21 cellular contexts compared by ENCODE assay signal in genomic region chr2:149420053-149420963, GRCh38.
DNase-seq lines count a peak whose midpoint lies in the region; ATAC-seq and TF ChIP-seq lines count a peak whose summit lies in the region.
"Had no signal": no experiment of that assay in that cellular context is flagged by ENCODE, and none has a peak within 500 bp of the region (broad histone marks: within the 10 kb centered on the region; RNA-seq: fewer than 3 reads in every experiment).

No MANE protein-coding gene starts in this region.

- peaks cover 15% of the 10 kb centered on the region for H3K36me3 Mint-ChIP-seq in type B pancreatic cell
- H3K36me3 Mint-ChIP-seq: activated CD4-positive, alpha-beta memory T cell treated with anti-CD3 and anti-CD28 coated beads for 36 hours; CD4-positive, alpha-beta memory T cell; stimulated activated effector memory CD8-positive, alpha-beta T cell treated with anti-CD3 and anti-CD28 coated beads, Interleukin-12 subunit alpha, Interleukin-12 subunit beta, amount 100 ng/mL, for 72 hours had no signal

- ATAC-seq in HG02642 (IDR thresholded peaks at IDR 0.05; ENCODE audit: poor library complexity, unreplicated experiment) (no peak), foreskin keratinocyte (no peak)
- ATAC-seq: stimulated activated effector memory CD8-positive, alpha-beta T cell treated with anti-CD3 and anti-CD28 coated beads, Interleukin-12 subunit alpha, Interleukin-12 subunit beta, amount 100 ng/mL, for 72 hours had no signal

- no peaks in the 10 kb centered on the region for H3K27me3 Mint-ChIP-seq in type B pancreatic cell

- no peaks in the 10 kb centered on the region for H3K27me3 ChIP-seq in adipocyte (replicated peaks; ENCODE audit: control insufficient read depth, insufficient read depth, low read length)
- H3K27me3 ChIP-seq in mesenchymal stem cell (ENCODE audit: control insufficient read depth in 1 of 2, insufficient read depth in 1 of 2, low read length in 2 of 2), result no peaks in the 10 kb centered on the region
- no peaks in the 10 kb centered on the region for H3K27me3 ChIP-seq in foreskin keratinocyte
- H3K27me3 ChIP-seq: brain microvascular endothelial cell had no signal

- H3K36me3 ChIP-seq in adipocyte (ENCODE audit: control insufficient read depth, insufficient read depth, low read length, severe bottlenecking) (no peaks in the 10 kb centered on the region), mesenchymal stem cell (ENCODE audit: control insufficient read depth in 1 of 2, insufficient read depth in 2 of 2, low read depth in 1 of 2, low read length in 2 of 2) (no peaks in the 10 kb centered on the region)
- H3K36me3 ChIP-seq: brain microvascular endothelial cell had no signal

- peak overlapping the region; percentile 4 to 10 for H3K18ac ChIP-seq in mesenchymal stem cell (ENCODE audit: low read depth in 1 of 2, low read length in 2 of 2)

- no peaks in the 10 kb centered on the region for H3K79me1 ChIP-seq in mesenchymal stem cell (replicated peaks; ENCODE audit: low read length, poor library complexity, severe bottlenecking)

- TF ChIP-seq CTCF in type B pancreatic cell (conservative IDR thresholded peaks at IDR 0.05) (no peak), foreskin keratinocyte (conservative IDR thresholded peaks at IDR 0.05) (no peak)

- H3K4me3 ChIP-seq in adipocyte (ENCODE audit: low read length), result no peak overlapping the region
- H3K4me3 ChIP-seq in mesenchymal stem cell (ENCODE audit: insufficient read depth in 1 of 2, low read depth in 1 of 2, low read length in 2 of 2), result no peak overlapping the region
- H3K4me3 ChIP-seq: SK-N-MC had no signal

- H2BK5ac ChIP-seq in mesenchymal stem cell (ENCODE audit: low read depth, low read length, poor library complexity, severe bottlenecking), result no peak overlapping the region

- H4K91ac ChIP-seq in mesenchymal stem cell (ENCODE audit: low read length), result no peak overlapping the region

- H3K4me3 Mint-ChIP-seq in type B pancreatic cell, result peak overlapping the region; percentile 23
- H3K4me3 Mint-ChIP-seq: activated CD4-positive, alpha-beta memory T cell treated with anti-CD3 and anti-CD28 coated beads for 36 hours; CD4-positive, alpha-beta memory T cell; stimulated activated effector memory CD8-positive, alpha-beta T cell treated with anti-CD3 and anti-CD28 coated beads, Interleukin-12 subunit alpha, Interleukin-12 subunit beta, amount 100 ng/mL, for 72 hours had no signal

- H3K27ac ChIP-seq in mesenchymal stem cell (ENCODE audit: low read length, poor library complexity, severe bottlenecking) (no peak overlapping the region), foreskin keratinocyte (no peak overlapping the region)
- H3K27ac ChIP-seq: brain microvascular endothelial cell, parathyroid adenoma, SK-N-MC, VCaP had no signal

- no peak overlapping the region for H3K4ac ChIP-seq in mesenchymal stem cell (ENCODE audit: low read depth in 1 of 2, low read length in 2 of 2)

- no peak overlapping the region for H2BK12ac ChIP-seq in mesenchymal stem cell (ENCODE audit: low read length in 2 of 2)

- H3K9ac ChIP-seq in adipocyte (ENCODE audit: low read length) (no peak overlapping the region), mesenchymal stem cell (ENCODE audit: low read length) (no peak overlapping the region)
- H3K9ac ChIP-seq: parathyroid adenoma had no signal

- H3K9me3 ChIP-seq in adipocyte (ENCODE audit: control insufficient read depth, low read length) (no peaks in the 10 kb centered on the region), mesenchymal stem cell (ENCODE audit: control insufficient read depth, low read length) (no peaks in the 10 kb centered on the region)

- no peak overlapping the region for H2AFZ ChIP-seq in mesenchymal stem cell (ENCODE audit: low read depth, low read length)
- H2AFZ ChIP-seq: parathyroid adenoma had no signal

- H3K4me1 ChIP-seq in adipocyte (ENCODE audit: control insufficient read depth, insufficient read depth, low read length), result peaks cover 14% of the 10 kb centered on the region
- H3K4me1 ChIP-seq in mesenchymal stem cell (ENCODE audit: control insufficient read depth, insufficient read depth, low read depth, low read length), result peaks cover 5% of the 10 kb centered on the region
- peaks cover 25% of the 10 kb centered on the region for H3K4me1 ChIP-seq in foreskin keratinocyte

- WGBS in mesenchymal stem cell, result 73% methylated on average over 13 of the region's 13 CpGs

- DNase-seq in HuH-7.5 (ENCODE audit: low spot score), result peak; percentile 16
- peak; percentile 5 for DNase-seq in adipocyte (ENCODE audit: low read depth)
- DNase-seq in mesenchymal stem cell, result peak; percentile 56
- DNase-seq in type B pancreatic cell (ENCODE audit: extremely low spot score, unreplicated experiment), result no peak
- no peak for DNase-seq in NOMO-1 treated with DMSO at 0.1 percent for 48 hours (lab: John Stamatoyannopoulos, UW; ENCODE audit: unreplicated experiment)
- no peak for DNase-seq in foreskin keratinocyte
- DNase-seq: activated CD4-positive, alpha-beta memory T cell treated with anti-CD3 and anti-CD28 coated beads for 36 hours; activated gamma-delta T cell treated with Interleukin-2 at 50 U/mL for 16 hours; brain microvascular endothelial cell; CD4-positive, alpha-beta memory T cell; GF-D8; HCEC 1CT; Karpas-422; NCI-H446 treated with DMSO at 0.1 percent for 48 hours; stimulated activated CD4-positive, alpha-beta T cell treated with anti-CD3 and anti-CD28 coated beads, Interleukin-2, amount 100 ng/mL, for 24 hours; T-helper 2 cell had no signal

- H3K14ac ChIP-seq in mesenchymal stem cell (ENCODE audit: low read length in 2 of 2), result no peak overlapping the region

- H3K23ac ChIP-seq in mesenchymal stem cell (ENCODE audit: low read length in 2 of 2), result no peak overlapping the region

- peak overlapping the region; percentile 84 for H3K27ac Mint-ChIP-seq in type B pancreatic cell
- H3K27ac Mint-ChIP-seq: activated CD4-positive, alpha-beta memory T cell treated with anti-CD3 and anti-CD28 coated beads for 36 hours; CD4-positive, alpha-beta memory T cell; stimulated activated effector memory CD8-positive, alpha-beta T cell treated with anti-CD3 and anti-CD28 coated beads, Interleukin-12 subunit alpha, Interleukin-12 subunit beta, amount 100 ng/mL, for 72 hours had no signal

- H3K4me2 ChIP-seq in mesenchymal stem cell (ENCODE audit: low read length, poor library complexity, severe bottlenecking), result no peak overlapping the region

- no peaks in the 10 kb centered on the region for H3K9me3 Mint-ChIP-seq in type B pancreatic cell
- H3K9me3 Mint-ChIP-seq: activated CD4-positive, alpha-beta memory T cell treated with anti-CD3 and anti-CD28 coated beads for 36 hours; CD4-positive, alpha-beta memory T cell; stimulated activated effector memory CD8-positive, alpha-beta T cell treated with anti-CD3 and anti-CD28 coated beads, Interleukin-12 subunit alpha, Interleukin-12 subunit beta, amount 100 ng/mL, for 72 hours had no signal

- H2BK15ac ChIP-seq in mesenchymal stem cell (ENCODE audit: low read depth, poor library complexity, severe bottlenecking), result no peak overlapping the region

- peak overlapping the region; percentile 4 for H4K8ac ChIP-seq in mesenchymal stem cell (ENCODE audit: low read length)

- H2AK5ac ChIP-seq in mesenchymal stem cell (ENCODE audit: low read length, severe bottlenecking), result no peak overlapping the region

- peaks cover 38% of the 10 kb centered on the region for H3K4me1 Mint-ChIP-seq in type B pancreatic cell (ENCODE audit: unreplicated experiment)
- H3K4me1 Mint-ChIP-seq: CD4-positive, alpha-beta memory T cell; stimulated activated effector memory CD8-positive, alpha-beta T cell treated with anti-CD3 and anti-CD28 coated beads, Interleukin-12 subunit alpha, Interleukin-12 subunit beta, amount 100 ng/mL, for 72 hours had no signal

- H2BK120ac ChIP-seq in mesenchymal stem cell (ENCODE audit: low read depth, low read length), result peak overlapping the region; percentile 50

Comparison
In these comparisons a context has a peak if more than half of its experiments do, and no peak if none do; other contexts are left out.
1. DNase-seq: peak in HuH-7.5 (single experiment), adipocyte (single experiment) and mesenchymal stem cell (single experiment); none in type B pancreatic cell (single experiment), NOMO-1 treated with DMSO at 0.1 percent for 48 hours (single experiment) and foreskin keratinocyte (0 of 2).